In the genomic region with DNA sequence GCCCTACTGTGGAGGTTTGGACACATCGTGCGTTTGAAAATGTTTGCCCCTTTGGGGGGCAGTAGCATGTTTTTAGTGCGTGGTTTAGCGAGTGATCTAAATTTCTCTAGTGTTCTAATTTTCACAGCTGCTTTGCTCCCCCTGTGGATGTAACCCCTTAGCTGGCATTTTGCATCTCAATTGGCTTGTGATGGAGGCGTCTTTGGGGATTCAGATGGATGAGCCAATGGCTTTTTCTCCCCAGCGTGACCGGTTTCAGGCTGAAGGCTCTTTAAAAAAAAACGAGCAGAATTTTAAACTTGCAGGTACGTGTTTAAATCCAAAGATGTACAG, we compare ENCODE assay signal across 1 cellular context.
TF ChIP-seq lines count a peak whose summit lies in the region.

No MANE protein-coding gene starts in this region.

TF ChIP-seq in H1, 55 proteins besides CTCF, POLR2A, EP300 and RAD21:
- TF ChIP-seq BCL11A (IDR thresholded peaks at IDR 0.05; ENCODE audit: low read depth in 2 of 2, low read length in 2 of 2), result no peak
- TF ChIP-seq KDM4A (IDR thresholded peaks at IDR 0.05; ENCODE audit: low read depth, low read length, severe bottlenecking), result peak; percentile 11
- TF ChIP-seq, protein P1, sequence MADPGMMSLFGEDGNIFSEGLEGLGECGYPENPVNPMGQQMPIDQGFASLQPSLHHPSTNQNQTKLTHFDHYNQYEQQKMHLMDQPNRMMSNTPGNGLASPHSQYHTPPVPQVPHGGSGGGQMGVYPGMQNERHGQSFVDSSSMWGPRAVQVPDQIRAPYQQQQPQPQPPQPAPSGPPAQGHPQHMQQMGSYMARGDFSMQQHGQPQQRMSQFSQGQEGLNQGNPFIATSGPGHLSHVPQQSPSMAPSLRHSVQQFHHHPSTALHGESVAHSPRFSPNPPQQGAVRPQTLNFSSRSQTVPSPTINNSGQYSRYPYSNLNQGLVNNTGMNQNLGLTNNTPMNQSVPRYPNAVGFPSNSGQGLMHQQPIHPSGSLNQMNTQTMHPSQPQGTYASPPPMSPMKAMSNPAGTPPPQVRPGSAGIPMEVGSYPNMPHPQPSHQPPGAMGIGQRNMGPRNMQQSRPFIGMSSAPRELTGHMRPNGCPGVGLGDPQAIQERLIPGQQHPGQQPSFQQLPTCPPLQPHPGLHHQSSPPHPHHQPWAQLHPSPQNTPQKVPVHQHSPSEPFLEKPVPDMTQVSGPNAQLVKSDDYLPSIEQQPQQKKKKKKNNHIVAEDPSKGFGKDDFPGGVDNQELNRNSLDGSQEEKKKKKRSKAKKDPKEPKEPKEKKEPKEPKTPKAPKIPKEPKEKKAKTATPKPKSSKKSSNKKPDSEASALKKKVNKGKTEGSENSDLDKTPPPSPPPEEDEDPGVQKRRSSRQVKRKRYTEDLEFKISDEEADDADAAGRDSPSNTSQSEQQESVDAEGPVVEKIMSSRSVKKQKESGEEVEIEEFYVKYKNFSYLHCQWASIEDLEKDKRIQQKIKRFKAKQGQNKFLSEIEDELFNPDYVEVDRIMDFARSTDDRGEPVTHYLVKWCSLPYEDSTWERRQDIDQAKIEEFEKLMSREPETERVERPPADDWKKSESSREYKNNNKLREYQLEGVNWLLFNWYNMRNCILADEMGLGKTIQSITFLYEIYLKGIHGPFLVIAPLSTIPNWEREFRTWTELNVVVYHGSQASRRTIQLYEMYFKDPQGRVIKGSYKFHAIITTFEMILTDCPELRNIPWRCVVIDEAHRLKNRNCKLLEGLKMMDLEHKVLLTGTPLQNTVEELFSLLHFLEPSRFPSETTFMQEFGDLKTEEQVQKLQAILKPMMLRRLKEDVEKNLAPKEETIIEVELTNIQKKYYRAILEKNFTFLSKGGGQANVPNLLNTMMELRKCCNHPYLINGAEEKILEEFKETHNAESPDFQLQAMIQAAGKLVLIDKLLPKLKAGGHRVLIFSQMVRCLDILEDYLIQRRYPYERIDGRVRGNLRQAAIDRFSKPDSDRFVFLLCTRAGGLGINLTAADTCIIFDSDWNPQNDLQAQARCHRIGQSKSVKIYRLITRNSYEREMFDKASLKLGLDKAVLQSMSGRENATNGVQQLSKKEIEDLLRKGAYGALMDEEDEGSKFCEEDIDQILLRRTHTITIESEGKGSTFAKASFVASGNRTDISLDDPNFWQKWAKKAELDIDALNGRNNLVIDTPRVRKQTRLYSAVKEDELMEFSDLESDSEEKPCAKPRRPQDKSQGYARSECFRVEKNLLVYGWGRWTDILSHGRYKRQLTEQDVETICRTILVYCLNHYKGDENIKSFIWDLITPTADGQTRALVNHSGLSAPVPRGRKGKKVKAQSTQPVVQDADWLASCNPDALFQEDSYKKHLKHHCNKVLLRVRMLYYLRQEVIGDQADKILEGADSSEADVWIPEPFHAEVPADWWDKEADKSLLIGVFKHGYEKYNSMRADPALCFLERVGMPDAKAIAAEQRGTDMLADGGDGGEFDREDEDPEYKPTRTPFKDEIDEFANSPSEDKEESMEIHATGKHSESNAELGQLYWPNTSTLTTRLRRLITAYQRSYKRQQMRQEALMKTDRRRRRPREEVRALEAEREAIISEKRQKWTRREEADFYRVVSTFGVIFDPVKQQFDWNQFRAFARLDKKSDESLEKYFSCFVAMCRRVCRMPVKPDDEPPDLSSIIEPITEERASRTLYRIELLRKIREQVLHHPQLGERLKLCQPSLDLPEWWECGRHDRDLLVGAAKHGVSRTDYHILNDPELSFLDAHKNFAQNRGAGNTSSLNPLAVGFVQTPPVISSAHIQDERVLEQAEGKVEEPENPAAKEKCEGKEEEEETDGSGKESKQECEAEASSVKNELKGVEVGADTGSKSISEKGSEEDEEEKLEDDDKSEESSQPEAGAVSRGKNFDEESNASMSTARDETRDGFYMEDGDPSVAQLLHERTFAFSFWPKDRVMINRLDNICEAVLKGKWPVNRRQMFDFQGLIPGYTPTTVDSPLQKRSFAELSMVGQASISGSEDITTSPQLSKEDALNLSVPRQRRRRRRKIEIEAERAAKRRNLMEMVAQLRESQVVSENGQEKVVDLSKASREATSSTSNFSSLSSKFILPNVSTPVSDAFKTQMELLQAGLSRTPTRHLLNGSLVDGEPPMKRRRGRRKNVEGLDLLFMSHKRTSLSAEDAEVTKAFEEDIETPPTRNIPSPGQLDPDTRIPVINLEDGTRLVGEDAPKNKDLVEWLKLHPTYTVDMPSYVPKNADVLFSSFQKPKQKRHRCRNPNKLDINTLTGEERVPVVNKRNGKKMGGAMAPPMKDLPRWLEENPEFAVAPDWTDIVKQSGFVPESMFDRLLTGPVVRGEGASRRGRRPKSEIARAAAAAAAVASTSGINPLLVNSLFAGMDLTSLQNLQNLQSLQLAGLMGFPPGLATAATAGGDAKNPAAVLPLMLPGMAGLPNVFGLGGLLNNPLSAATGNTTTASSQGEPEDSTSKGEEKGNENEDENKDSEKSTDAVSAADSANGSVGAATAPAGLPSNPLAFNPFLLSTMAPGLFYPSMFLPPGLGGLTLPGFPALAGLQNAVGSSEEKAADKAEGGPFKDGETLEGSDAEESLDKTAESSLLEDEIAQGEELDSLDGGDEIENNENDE (IDR thresholded peaks at IDR 0.05; ENCODE audit: insufficient replicate concordance, low read length), result no peak
- TF ChIP-seq CBX5 (IDR thresholded peaks at IDR 0.05; ENCODE audit: low read depth, low read length), result no peak
- TF ChIP-seq TAF7 (optimal IDR thresholded peaks at IDR 0.05; ENCODE audit: borderline replicate concordance, low read depth, low read length), result no peak
- no peak for TF ChIP-seq ASH2L (IDR thresholded peaks at IDR 0.05; ENCODE audit: low read length)
- no peak for TF ChIP-seq TAF1 (IDR thresholded peaks at IDR 0.05; ENCODE audit: low read depth, low read length)
